Comparison of ENCODE assay signal across 30 cellular contexts in genomic region chr5:147844846-147845245, GRCh38. TPM values are rescaled to one million over a fixed set of nuclear protein-coding genes. Genes with fewer than 3 reads are reported as not detected.
"Had no signal": no experiment of that assay in that cellular context is flagged by ENCODE, and none has a peak within 500 bp of the region (broad histone marks: within the 10 kb centered on the region; RNA-seq: fewer than 3 reads in every experiment).

No MANE protein-coding gene starts in this region.

- H3K9me3 ChIP-seq: stomach, suprapubic skin, testis, thoracic aorta, thyroid gland, tibial artery, tibial nerve, transverse colon, upper lobe of left lung, upper lobe of right lung, uterus, vagina had no signal

- DNase-seq: stimulated activated CD4-positive, alpha-beta T cell treated with anti-CD3 and anti-CD28 coated beads, Interleukin-2, amount 100 ng/mL, for 48 hours; stimulated activated CD4-positive, alpha-beta T cell treated with anti-CD3 and anti-CD28 coated beads, Interleukin-4, amount 100 ng/mL, for 1 hour; stimulated activated CD4-positive, alpha-beta T cell treated with anti-CD3 and anti-CD28 coated beads, Interleukin-4, amount 100 ng/mL, for 24 hours; stimulated activated CD4-positive, alpha-beta T cell treated with anti-CD3 and anti-CD28 coated beads, Interleukin-4, amount 100 ng/mL, for 4 hours; stimulated activated CD8-positive, alpha-beta memory T cell treated with anti-CD3 and anti-CD28 coated beads, Interleukin-4, amount 100 ng/mL, for 48 hours; stimulated activated naive B cell treated with anti-CD40 and anti-IgM and Interleukin-4, amounts not matched to agents 10 μg/mL and 1 μg/mL and 100 μg/mL, for 72 hours; stimulated activated naive CD4-positive, alpha-beta T cell; stimulated activated naive CD4-positive, alpha-beta T cell treated with Interleukin-2 at 50 U/mL for 16 hours; stimulated activated naive CD8-positive, alpha-beta T cell treated with anti-CD3 and anti-CD28 coated beads, Interleukin-15, amount 100 ng/mL, for 72 hours; stimulated activated naive CD8-positive, alpha-beta T cell treated with anti-CD3 and anti-CD28 coated beads, Interleukin-15, Interleukin-2, amounts not matched to agents 100 U/mL and 50 U/mL, for 24 hours; stomach; substantia nigra; testis; thyroid gland; tibial artery; transverse colon; trophoblast cell; upper lobe of left lung; upper lobe of right lung; uterus had no signal

- H3K27ac ChIP-seq: stomach, suprapubic skin, testis, thoracic aorta, thyroid gland, tibial artery, tibial nerve, transverse colon, upper lobe of left lung, upper lobe of right lung, uterus, vagina had no signal

- H3K4me3 ChIP-seq: stomach, suprapubic skin, testis, thoracic aorta, thyroid gland, tibial artery, tibial nerve, transverse colon, upper lobe of left lung, upper lobe of right lung, uterus, vagina had no signal

- H3K4me1 ChIP-seq: stomach, suprapubic skin, testis, thyroid gland, tibial artery, tibial nerve, transverse colon, upper lobe of left lung, upper lobe of right lung, uterus, vagina had no signal

- ATAC-seq: stimulated activated effector memory CD8-positive, alpha-beta T cell treated with anti-CD3 and anti-CD28 coated beads, Interleukin-12 subunit alpha, Interleukin-12 subunit beta, amount 100 ng/mL, for 72 hours; stimulated activated memory B cell treated with anti-CD40 and anti-IgM and Interleukin-4, amounts not matched to agents 10 μg/mL and 1 μg/mL and 100 μg/mL, for 72 hours; stimulated activated naive B cell treated with anti-CD40 and anti-IgM and Interleukin-4, amounts not matched to agents 10 μg/mL and 1 μg/mL and 100 μg/mL, for 72 hours; stimulated activated naive CD8-positive, alpha-beta T cell treated with anti-CD3 and anti-CD28 coated beads, Interleukin-15, amount 100 ng/mL, for 72 hours; stimulated activated naive CD8-positive, alpha-beta T cell treated with anti-CD3 and anti-CD28 coated beads, Interleukin-15, Interleukin-2, amounts not matched to agents 100 U/mL and 50 U/mL, for 24 hours; upper lobe of right lung had no signal

- H3K27me3 ChIP-seq: stomach, suprapubic skin, testis, thyroid gland, tibial artery, tibial nerve, transverse colon, upper lobe of left lung, upper lobe of right lung, uterus, vagina had no signal

- H3K36me3 ChIP-seq: stomach, suprapubic skin, thoracic aorta, thyroid gland, tibial artery, tibial nerve, transverse colon, upper lobe of left lung, upper lobe of right lung, uterus, vagina had no signal

RNA-seq across cellular contexts. Expression of gene SPINK1, which starts 13.4 kb away (rescaled TPM):
- total RNA-seq: subcutaneous adipose tissue, testis, thyroid gland, upper lobe of right lung, uterus, vagina had no signal

RNA-seq across cellular contexts. Expression of gene SCGB3A2, which starts 33.7 kb away (rescaled TPM):
- total RNA-seq: subcutaneous adipose tissue, suprapubic skin, temporal lobe, testis, thoracic aorta, thyroid gland, tibial nerve, transverse colon, ureter, urinary bladder, uterus, vagina had no signal
